In genomic region chr3:48897401-48898376, GRCh38 we compare ENCODE assay signal across 7 cellular contexts. TPM values are rescaled to one million over a fixed set of nuclear protein-coding genes. Genes with fewer than 3 reads are reported as not detected.
DNase-seq lines count a peak whose midpoint lies in the region; ATAC-seq and TF ChIP-seq lines count a peak whose summit lies in the region.

No MANE protein-coding gene starts in this region.

- TF ChIP-seq CTCF in choroid plexus epithelial cell (conservative IDR thresholded peaks at IDR 0.05; ENCODE audit: low read depth, low read length) (peak; percentile 6), mesothelial cell of epicardium (IDR thresholded peaks at IDR 0.05; ENCODE audit: unreplicated experiment) (no peak)

- peak; percentile 11 for DNase-seq in choroid plexus epithelial cell (ENCODE audit: low read depth)
- DNase-seq in mesothelial cell of epicardium (ENCODE audit: low spot score in 2 of 2, unreplicated experiment in 2 of 2): no peak
- no peak for DNase-seq in NCI-H748 (lab: John Stamatoyannopoulos, UW; ENCODE audit: unreplicated experiment)

- no peaks in the 10 kb centered on the region for H3K36me3 ChIP-seq in KOPT-K1 (ENCODE audit: insufficient read depth, low read length)

- H3K4me3 ChIP-seq in choroid plexus epithelial cell (ENCODE audit: low read depth, low read length): peak overlapping the region; percentile 71

- peak; percentile 13 for ATAC-seq in GM19043 (IDR thresholded peaks at IDR 0.05; ENCODE audit: low read depth, unreplicated experiment)
- ATAC-seq in HG03196 (IDR thresholded peaks at IDR 0.05; ENCODE audit: unreplicated experiment): no peak
- ATAC-seq in HG02840 (IDR thresholded peaks at IDR 0.05; ENCODE audit: low FRiP score, unreplicated experiment): no peak

- no peaks in the 10 kb centered on the region for H3K9me3 ChIP-seq in KOPT-K1 (ENCODE audit: insufficient read depth, low read length, poor library complexity, severe bottlenecking)

- H3K27ac Mint-ChIP-seq in mesothelial cell of epicardium: peak overlapping the region; percentile 80

- peaks cover 14% of the 10 kb centered on the region for H3K4me1 Mint-ChIP-seq in mesothelial cell of epicardium

- no peaks in the 10 kb centered on the region for H3K36me3 Mint-ChIP-seq in mesothelial cell of epicardium

- H3K27ac ChIP-seq in KOPT-K1 (ENCODE audit: low read depth, low read length, poor library complexity, severe bottlenecking): peak overlapping the region; percentile 81

- H3K27me3 Mint-ChIP-seq in mesothelial cell of epicardium (ENCODE audit: low read depth): no peaks in the 10 kb centered on the region

- peak overlapping the region; percentile 83 for H3K4me3 Mint-ChIP-seq in mesothelial cell of epicardium

- no peaks in the 10 kb centered on the region for H3K9me3 Mint-ChIP-seq in mesothelial cell of epicardium

RNA-seq across cellular contexts. Expression of gene SLC25A20, which starts 1.0 kb away (rescaled TPM):
- 9.7 to 10.7 TPM (median 10.5 TPM) in 3 replicates for total RNA-seq in mesothelial cell of epicardium

RNA-seq across cellular contexts. Expression of gene ARIH2, which starts 21.0 kb away (rescaled TPM):
- total RNA-seq in mesothelial cell of epicardium: 87.0 to 102 TPM (median 100 TPM) in 3 replicates

RNA-seq across cellular contexts. Expression of gene PRKAR2A, which starts 50.0 kb away (rescaled TPM):
- 34.1 to 37.5 TPM (median 35.4 TPM) in 3 replicates for total RNA-seq in mesothelial cell of epicardium
